In the genomic region with DNA sequence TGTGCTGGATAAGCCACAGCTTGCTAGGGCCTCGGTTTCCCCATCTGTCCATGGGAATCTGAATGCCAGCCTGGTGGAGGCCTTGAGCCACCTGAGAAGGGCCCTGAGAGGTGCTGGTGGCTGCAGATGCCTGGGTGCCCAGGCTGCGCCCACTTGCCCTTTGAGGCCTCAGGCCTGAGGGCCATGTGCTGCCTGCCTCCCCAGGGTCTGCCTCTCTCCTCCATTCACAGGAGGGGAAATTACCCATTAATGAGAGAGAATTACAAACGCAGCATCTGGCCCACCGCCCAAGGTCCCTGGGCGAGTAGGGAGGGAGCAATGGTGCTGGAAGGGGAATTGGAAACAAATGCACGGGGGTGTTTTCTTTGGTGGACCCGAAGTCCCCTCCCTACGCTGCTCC, we compare ENCODE assay signal across 16 cellular contexts. TPM values are rescaled to one million over a fixed set of nuclear protein-coding genes. Genes with fewer than 3 reads are reported as not detected.
"Had no signal": no experiment of that assay in that cellular context is flagged by ENCODE, and none has a peak within 500 bp of the region (broad histone marks: within the 10 kb centered on the region; RNA-seq: fewer than 3 reads in every experiment).

No MANE protein-coding gene starts in this region.

- H3K4me1 ChIP-seq: breast epithelium, vagina had no signal

- H3K4me1 Mint-ChIP-seq: activated B cell treated with CpG ODN at 0.5 μM for 24 hours, nephron had no signal

- H3K27ac ChIP-seq: breast epithelium, stomach, vagina had no signal

- H3K27me3 Mint-ChIP-seq: activated B cell treated with CpG ODN at 0.5 μM for 24 hours; activated CD4-positive, alpha-beta T cell treated with anti-CD3 and anti-CD28 coated beads, Interleukin-2, amount 10 ng/mL, durations not matched to agents 7 days and 5 days; activated naive CD8-positive, alpha-beta T cell treated with anti-CD3 and anti-CD28 coated beads for 36 hours had no signal

- H3K27ac Mint-ChIP-seq: activated B cell treated with CpG ODN at 0.5 μM for 24 hours; activated naive CD8-positive, alpha-beta T cell treated with anti-CD3 and anti-CD28 coated beads for 36 hours; nephron; T-helper 1 cell treated with Interleukin-12 subunit alpha and Interleukin-12 subunit beta and Interleukin-4 antibody, amounts not matched to agents 30 μg/mL and 1 μg/mL, for 36 hours had no signal

- H3K9me3 ChIP-seq: vagina had no signal

- H3K36me3 ChIP-seq: breast epithelium, stomach, vagina had no signal

- DNase-seq: activated CD4-positive, alpha-beta T cell treated with anti-CD3 and anti-CD28 coated beads, Interleukin-2, amount 10 ng/mL, durations not matched to agents 7 days and 5 days; activated gamma-delta T cell treated with Interleukin-2 at 50 U/mL for 16 hours; activated naive CD8-positive, alpha-beta T cell treated with anti-CD3 and anti-CD28 coated beads for 36 hours; activated T-cell treated with anti-CD3 and anti-CD28 coated beads, Interleukin-2, amount 50 U/mL, for 4 hours; anterior cingulate cortex; foreskin melanocyte; left ventricle myocardium superior; mesenchymal stem cell; stimulated activated CD4-positive, alpha-beta T cell treated with anti-CD3 and anti-CD28 coated beads, Interleukin-4, amount 100 ng/mL, for 4 hours had no signal

- H3K27me3 ChIP-seq: breast epithelium, stomach, vagina had no signal

- H3K4me3 Mint-ChIP-seq: activated B cell treated with CpG ODN at 0.5 μM for 24 hours; activated CD4-positive, alpha-beta T cell treated with anti-CD3 and anti-CD28 coated beads, Interleukin-2, amount 10 ng/mL, durations not matched to agents 7 days and 5 days; activated naive CD8-positive, alpha-beta T cell treated with anti-CD3 and anti-CD28 coated beads for 36 hours; activated T-cell treated with anti-CD3 and anti-CD28 coated beads, Interleukin-2, amount 50 U/mL, for 4 hours; nephron; T-helper 1 cell treated with Interleukin-12 subunit alpha and Interleukin-12 subunit beta and Interleukin-4 antibody, amounts not matched to agents 30 μg/mL and 1 μg/mL, for 36 hours had no signal

- H3K4me3 ChIP-seq: breast epithelium, stomach, vagina had no signal

- ATAC-seq: activated T-cell treated with anti-CD3 and anti-CD28 coated beads, Interleukin-2, amount 50 U/mL, for 4 hours; left ventricle myocardium superior had no signal

RNA-seq across cellular contexts. Expression of gene BARX1, which starts 59.6 kb away (rescaled TPM):
- total RNA-seq: activated B cell treated with CpG ODN at 0.5 μM for 24 hours; activated CD4-positive, alpha-beta T cell treated with anti-CD3 and anti-CD28 coated beads, Interleukin-2, amount 10 ng/mL, durations not matched to agents 7 days and 5 days; activated T-cell treated with anti-CD3 and anti-CD28 coated beads, Interleukin-2, amount 50 U/mL, for 4 hours; left ventricle myocardium superior; skeletal muscle tissue; vagina had no signal
